In genomic region chr6:161192636-161193411, GRCh38 we compare ENCODE assay signal across 1 cellular context.
TF ChIP-seq lines count a peak whose summit lies in the region.

No MANE protein-coding gene starts in this region.

TF ChIP-seq in K562, 482 proteins besides CTCF, POLR2A, EP300 and RAD21 (continued from another document and continues in another):
- TF ChIP-seq, protein P1, sequence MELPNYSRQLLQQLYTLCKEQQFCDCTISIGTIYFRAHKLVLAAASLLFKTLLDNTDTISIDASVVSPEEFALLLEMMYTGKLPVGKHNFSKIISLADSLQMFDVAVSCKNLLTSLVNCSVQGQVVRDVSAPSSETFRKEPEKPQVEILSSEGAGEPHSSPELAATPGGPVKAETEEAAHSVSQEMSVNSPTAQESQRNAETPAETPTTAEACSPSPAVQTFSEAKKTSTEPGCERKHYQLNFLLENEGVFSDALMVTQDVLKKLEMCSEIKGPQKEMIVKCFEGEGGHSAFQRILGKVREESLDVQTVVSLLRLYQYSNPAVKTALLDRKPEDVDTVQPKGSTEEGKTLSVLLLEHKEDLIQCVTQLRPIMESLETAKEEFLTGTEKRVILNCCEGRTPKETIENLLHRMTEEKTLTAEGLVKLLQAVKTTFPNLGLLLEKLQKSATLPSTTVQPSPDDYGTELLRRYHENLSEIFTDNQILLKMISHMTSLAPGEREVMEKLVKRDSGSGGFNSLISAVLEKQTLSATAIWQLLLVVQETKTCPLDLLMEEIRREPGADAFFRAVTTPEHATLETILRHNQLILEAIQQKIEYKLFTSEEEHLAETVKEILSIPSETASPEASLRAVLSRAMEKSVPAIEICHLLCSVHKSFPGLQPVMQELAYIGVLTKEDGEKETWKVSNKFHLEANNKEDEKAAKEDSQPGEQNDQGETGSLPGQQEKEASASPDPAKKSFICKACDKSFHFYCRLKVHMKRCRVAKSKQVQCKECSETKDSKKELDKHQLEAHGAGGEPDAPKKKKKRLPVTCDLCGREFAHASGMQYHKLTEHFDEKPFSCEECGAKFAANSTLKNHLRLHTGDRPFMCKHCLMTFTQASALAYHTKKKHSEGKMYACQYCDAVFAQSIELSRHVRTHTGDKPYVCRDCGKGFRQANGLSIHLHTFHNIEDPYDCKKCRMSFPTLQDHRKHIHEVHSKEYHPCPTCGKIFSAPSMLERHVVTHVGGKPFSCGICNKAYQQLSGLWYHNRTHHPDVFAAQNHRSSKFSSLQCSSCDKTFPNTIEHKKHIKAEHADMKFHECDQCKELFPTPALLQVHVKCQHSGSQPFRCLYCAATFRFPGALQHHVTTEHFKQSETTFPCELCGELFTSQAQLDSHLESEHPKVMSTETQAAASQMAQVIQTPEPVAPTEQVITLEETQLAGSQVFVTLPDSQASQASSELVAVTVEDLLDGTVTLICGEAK (IDR thresholded peaks at IDR 0.05), result no peak
- TF ChIP-seq, protein P1 (CRISPR knock-in tag; IDR thresholded peaks at IDR 0.05), result no peak
- TF ChIP-seq SLC30A9 (CRISPR knock-in tag; IDR thresholded peaks at IDR 0.05) (no peak), NR1H2 (CRISPR knock-in tag; IDR thresholded peaks at IDR 0.05) (no peak), SMAD4 (CRISPR knock-in tag; conservative IDR thresholded peaks at IDR 0.05) (no peak), NR3C1 (CRISPR knock-in tag; IDR thresholded peaks at IDR 0.05) (no peak), ZNF589 (CRISPR knock-in tag; IDR thresholded peaks at IDR 0.05; ENCODE audit: low read depth) (no peak), KAT7 (CRISPR knock-in tag; IDR thresholded peaks at IDR 0.05; ENCODE audit: borderline replicate concordance) (no peak), BRCA1 (IDR thresholded peaks at IDR 0.05) (no peak), BRCA1 (CRISPR knock-in tag; IDR thresholded peaks at IDR 0.05) (no peak), SPI1 (IDR thresholded peaks at IDR 0.05; ENCODE audit: borderline replicate concordance, low read depth, low read length) (no peak), ZNF184 (CRISPR knock-in tag; IDR thresholded peaks at IDR 0.05) (no peak), NFYB (IDR thresholded peaks at IDR 0.05; ENCODE audit: extremely low read depth, insufficient read length) (no peak), CBFA2T2 (conservative IDR thresholded peaks at IDR 0.05) (no peak), MIER1 (IDR thresholded peaks at IDR 0.05; ENCODE audit: low read depth) (no peak), SIN3A (IDR thresholded peaks at IDR 0.05; ENCODE audit: borderline replicate concordance in 2 of 2, control insufficient read depth in 1 of 2, low read depth in 2 of 2, low read length in 2 of 2) (no peak), ZNF217 (CRISPR knock-in tag; IDR thresholded peaks at IDR 0.05) (no peak), DPF2 (IDR thresholded peaks at IDR 0.05) (no peak), NONO (IDR thresholded peaks at IDR 0.05; ENCODE audit: low read depth in 2 of 2, low read length in 1 of 2) (no peak), RB1 (IDR thresholded peaks at IDR 0.05; ENCODE audit: low read depth) (no peak), ETV5 (CRISPR knock-in tag; IDR thresholded peaks at IDR 0.05; ENCODE audit: low read depth) (no peak), BRF1 (IDR thresholded peaks at IDR 0.05; ENCODE audit: borderline replicate concordance, extremely low read depth, insufficient read length) (no peak), RBM14 (IDR thresholded peaks at IDR 0.05; ENCODE audit: borderline replicate concordance, insufficient read depth, low read depth, low read length) (no peak), ZNF408 (CRISPR knock-in tag; IDR thresholded peaks at IDR 0.05; ENCODE audit: low read depth) (no peak), PHF21A (IDR thresholded peaks at IDR 0.05; ENCODE audit: borderline replicate concordance, low read depth) (no peak), NFE2 (IDR thresholded peaks at IDR 0.05; ENCODE audit: low read depth) (no peak), ZKSCAN1 (IDR thresholded peaks at IDR 0.05; ENCODE audit: low read depth, low read length) (no peak), ZFP36 (IDR thresholded peaks at IDR 0.05; ENCODE audit: low read depth, low read length, partially characterized antibody) (no peak), PRPF4 (IDR thresholded peaks at IDR 0.05; ENCODE audit: insufficient read depth, low read depth, low read length, poor library complexity, severe bottlenecking) (no peak), CBX3 (IDR thresholded peaks at IDR 0.05; ENCODE audit: borderline replicate concordance in 1 of 2, low read length in 2 of 2) (peak in 1 of 2 experiments; percentile 93; a peak in 2 of 3 replicates), SP1 (CRISPR knock-in tag; IDR thresholded peaks at IDR 0.05) (no peak), CC2D1A (IDR thresholded peaks at IDR 0.05) (no peak), NR2F6 (CRISPR knock-in tag; IDR thresholded peaks at IDR 0.05) (no peak), MYBL2 (IDR thresholded peaks at IDR 0.05; ENCODE audit: low read depth) (no peak), MYBL2 (CRISPR knock-in tag; IDR thresholded peaks at IDR 0.05; ENCODE audit: borderline replicate concordance) (no peak), C11orf30 (IDR thresholded peaks at IDR 0.05; ENCODE audit: low read depth) (no peak), GTF2A2 (tag; IDR thresholded peaks at IDR 0.05) (no peak), ILK (tag; IDR thresholded peaks at IDR 0.05; ENCODE audit: borderline replicate concordance, low read depth) (no peak), TCF3 (CRISPR knock-in tag; IDR thresholded peaks at IDR 0.05) (no peak), NFIX (CRISPR knock-in tag; IDR thresholded peaks at IDR 0.05; ENCODE audit: low read depth) (no peak), E2F5 (CRISPR knock-in tag; IDR thresholded peaks at IDR 0.05) (no peak), KLF6 (CRISPR knock-in tag; IDR thresholded peaks at IDR 0.05; ENCODE audit: borderline replicate concordance) (no peak), POLR2AphosphoS2 (IDR thresholded peaks at IDR 0.05; ENCODE audit: low read length) (no peak), ZFP30 (CRISPR knock-in tag; IDR thresholded peaks at IDR 0.05; ENCODE audit: borderline replicate concordance) (peak; percentile 61; the same call in 1 of the 2 replicates), NELFE (IDR thresholded peaks at IDR 0.05; ENCODE audit: insufficient read depth, insufficient read length) (no peak), CHCHD3 (CRISPR knock-in tag; IDR thresholded peaks at IDR 0.05) (no peak), TRIM24 (IDR thresholded peaks at IDR 0.05) (peak; percentile 44 to 60; a peak in 3 of 4 replicates), EZH2 (IDR thresholded peaks at IDR 0.05; ENCODE audit: borderline replicate concordance, low read depth, low read length) (no peak), EP400 (IDR thresholded peaks at IDR 0.05) (no peak), SREBF1 (IDR thresholded peaks at IDR 0.05; ENCODE audit: borderline replicate concordance, low read depth, low read length) (no peak)
- TF ChIP-seq, protein P2, sequence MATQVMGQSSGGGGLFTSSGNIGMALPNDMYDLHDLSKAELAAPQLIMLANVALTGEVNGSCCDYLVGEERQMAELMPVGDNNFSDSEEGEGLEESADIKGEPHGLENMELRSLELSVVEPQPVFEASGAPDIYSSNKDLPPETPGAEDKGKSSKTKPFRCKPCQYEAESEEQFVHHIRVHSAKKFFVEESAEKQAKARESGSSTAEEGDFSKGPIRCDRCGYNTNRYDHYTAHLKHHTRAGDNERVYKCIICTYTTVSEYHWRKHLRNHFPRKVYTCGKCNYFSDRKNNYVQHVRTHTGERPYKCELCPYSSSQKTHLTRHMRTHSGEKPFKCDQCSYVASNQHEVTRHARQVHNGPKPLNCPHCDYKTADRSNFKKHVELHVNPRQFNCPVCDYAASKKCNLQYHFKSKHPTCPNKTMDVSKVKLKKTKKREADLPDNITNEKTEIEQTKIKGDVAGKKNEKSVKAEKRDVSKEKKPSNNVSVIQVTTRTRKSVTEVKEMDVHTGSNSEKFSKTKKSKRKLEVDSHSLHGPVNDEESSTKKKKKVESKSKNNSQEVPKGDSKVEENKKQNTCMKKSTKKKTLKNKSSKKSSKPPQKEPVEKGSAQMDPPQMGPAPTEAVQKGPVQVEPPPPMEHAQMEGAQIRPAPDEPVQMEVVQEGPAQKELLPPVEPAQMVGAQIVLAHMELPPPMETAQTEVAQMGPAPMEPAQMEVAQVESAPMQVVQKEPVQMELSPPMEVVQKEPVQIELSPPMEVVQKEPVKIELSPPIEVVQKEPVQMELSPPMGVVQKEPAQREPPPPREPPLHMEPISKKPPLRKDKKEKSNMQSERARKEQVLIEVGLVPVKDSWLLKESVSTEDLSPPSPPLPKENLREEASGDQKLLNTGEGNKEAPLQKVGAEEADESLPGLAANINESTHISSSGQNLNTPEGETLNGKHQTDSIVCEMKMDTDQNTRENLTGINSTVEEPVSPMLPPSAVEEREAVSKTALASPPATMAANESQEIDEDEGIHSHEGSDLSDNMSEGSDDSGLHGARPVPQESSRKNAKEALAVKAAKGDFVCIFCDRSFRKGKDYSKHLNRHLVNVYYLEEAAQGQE (CRISPR knock-in tag; IDR thresholded peaks at IDR 0.05; ENCODE audit: low read depth), result no peak
- TF ChIP-seq, protein P3, sequence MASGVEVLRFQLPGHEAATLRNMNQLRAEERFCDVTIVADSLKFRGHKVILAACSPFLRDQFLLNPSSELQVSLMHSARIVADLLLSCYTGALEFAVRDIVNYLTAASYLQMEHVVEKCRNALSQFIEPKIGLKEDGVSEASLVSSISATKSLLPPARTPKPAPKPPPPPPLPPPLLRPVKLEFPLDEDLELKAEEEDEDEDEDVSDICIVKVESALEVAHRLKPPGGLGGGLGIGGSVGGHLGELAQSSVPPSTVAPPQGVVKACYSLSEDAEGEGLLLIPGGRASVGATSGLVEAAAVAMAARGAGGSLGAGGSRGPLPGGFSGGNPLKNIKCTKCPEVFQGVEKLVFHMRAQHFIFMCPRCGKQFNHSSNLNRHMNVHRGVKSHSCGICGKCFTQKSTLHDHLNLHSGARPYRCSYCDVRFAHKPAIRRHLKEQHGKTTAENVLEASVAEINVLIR (CRISPR knock-in tag; IDR thresholded peaks at IDR 0.05), result no peak
- TF ChIP-seq, protein P4, sequence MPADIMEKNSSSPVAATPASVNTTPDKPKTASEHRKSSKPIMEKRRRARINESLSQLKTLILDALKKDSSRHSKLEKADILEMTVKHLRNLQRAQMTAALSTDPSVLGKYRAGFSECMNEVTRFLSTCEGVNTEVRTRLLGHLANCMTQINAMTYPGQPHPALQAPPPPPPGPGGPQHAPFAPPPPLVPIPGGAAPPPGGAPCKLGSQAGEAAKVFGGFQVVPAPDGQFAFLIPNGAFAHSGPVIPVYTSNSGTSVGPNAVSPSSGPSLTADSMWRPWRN (IDR thresholded peaks at IDR 0.05; ENCODE audit: low read depth), result no peak
- TF ChIP-seq, protein P5, sequence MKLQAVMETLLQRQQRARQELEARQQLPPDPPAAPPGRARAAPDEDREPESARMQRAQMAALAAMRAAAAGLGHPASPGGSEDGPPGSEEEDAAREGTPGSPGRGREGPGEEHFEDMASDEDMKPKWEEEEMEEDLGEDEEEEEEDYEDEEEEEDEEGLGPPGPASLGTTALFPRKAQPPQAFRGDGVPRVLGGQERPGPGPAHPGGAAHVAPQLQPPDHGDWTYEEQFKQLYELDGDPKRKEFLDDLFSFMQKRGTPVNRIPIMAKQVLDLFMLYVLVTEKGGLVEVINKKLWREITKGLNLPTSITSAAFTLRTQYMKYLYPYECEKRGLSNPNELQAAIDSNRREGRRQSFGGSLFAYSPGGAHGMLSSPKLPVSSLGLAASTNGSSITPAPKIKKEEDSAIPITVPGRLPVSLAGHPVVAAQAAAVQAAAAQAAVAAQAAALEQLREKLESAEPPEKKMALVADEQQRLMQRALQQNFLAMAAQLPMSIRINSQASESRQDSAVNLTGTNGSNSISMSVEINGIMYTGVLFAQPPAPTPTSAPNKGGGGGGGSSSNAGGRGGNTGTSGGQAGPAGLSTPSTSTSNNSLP (IDR thresholded peaks at IDR 0.05; ENCODE audit: borderline replicate concordance, low read depth, low read length), result no peak
- TF ChIP-seq, protein P6, sequence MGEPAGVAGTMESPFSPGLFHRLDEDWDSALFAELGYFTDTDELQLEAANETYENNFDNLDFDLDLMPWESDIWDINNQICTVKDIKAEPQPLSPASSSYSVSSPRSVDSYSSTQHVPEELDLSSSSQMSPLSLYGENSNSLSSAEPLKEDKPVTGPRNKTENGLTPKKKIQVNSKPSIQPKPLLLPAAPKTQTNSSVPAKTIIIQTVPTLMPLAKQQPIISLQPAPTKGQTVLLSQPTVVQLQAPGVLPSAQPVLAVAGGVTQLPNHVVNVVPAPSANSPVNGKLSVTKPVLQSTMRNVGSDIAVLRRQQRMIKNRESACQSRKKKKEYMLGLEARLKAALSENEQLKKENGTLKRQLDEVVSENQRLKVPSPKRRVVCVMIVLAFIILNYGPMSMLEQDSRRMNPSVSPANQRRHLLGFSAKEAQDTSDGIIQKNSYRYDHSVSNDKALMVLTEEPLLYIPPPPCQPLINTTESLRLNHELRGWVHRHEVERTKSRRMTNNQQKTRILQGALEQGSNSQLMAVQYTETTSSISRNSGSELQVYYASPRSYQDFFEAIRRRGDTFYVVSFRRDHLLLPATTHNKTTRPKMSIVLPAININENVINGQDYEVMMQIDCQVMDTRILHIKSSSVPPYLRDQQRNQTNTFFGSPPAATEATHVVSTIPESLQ (CRISPR knock-in tag; IDR thresholded peaks at IDR 0.05), result no peak
